Comparison of ENCODE assay signal across 8 cellular contexts in genomic region chr11:2400761-2401435, GRCh38. TPM values are rescaled to one million over a fixed set of nuclear protein-coding genes. Genes with fewer than 3 reads are reported as not detected.
DNase-seq lines count a peak whose midpoint lies in the region; ATAC-seq and TF ChIP-seq lines count a peak whose summit lies in the region.

No MANE protein-coding gene starts in this region.

- H3K9me3 ChIP-seq in IMR-90 (ENCODE audit: control insufficient read depth, insufficient read depth, low read length) (no peaks in the 10 kb centered on the region), mucosa of descending colon (no peaks in the 10 kb centered on the region)

- H4K91ac ChIP-seq in IMR-90 (ENCODE audit: insufficient read depth, low read depth, low read length) = peak overlapping the region; percentile 88

- H2AFZ ChIP-seq in IMR-90 (replicated peaks; ENCODE audit: low read length, poor library complexity) = peak overlapping the region; percentile 94

- no peak overlapping the region for H2BK20ac ChIP-seq in IMR-90 (ENCODE audit: low read depth, low read length)

- peak overlapping the region; percentile 81 for H3K14ac ChIP-seq in IMR-90 (replicated peaks; ENCODE audit: low read depth, low read length)

- BruUV-seq in IMR-90 (replicated peaks; lab: Mats Ljungman, UMichigan) = no TSS peak

- H2AK5ac ChIP-seq in IMR-90 (ENCODE audit: low read depth, low read length) = peak overlapping the region; percentile 91

- dilution Hi-C loops in IMR-90 (cut with HindIII; ENCODE audit: low sequenced_read_pairs, unreplicated experiment) = no loop called here

- TF ChIP-seq CTCF in GM12875 (IDR thresholded peaks at IDR 0.05; ENCODE audit: borderline replicate concordance, insufficient read depth, low read depth, low read length) (no peak), IMR-90 (conservative IDR thresholded peaks at IDR 0.05; ENCODE audit: low read depth, low read length) (no peak), choroid plexus epithelial cell (conservative IDR thresholded peaks at IDR 0.05; ENCODE audit: low read depth, low read length) (no peak), mucosa of descending colon (IDR thresholded peaks at IDR 0.05) (no peak)

- H3K4me1 ChIP-seq in IMR-90 (ENCODE audit: control insufficient read depth, insufficient read depth, low read length) (peaks cover 9% of the 10 kb centered on the region), mucosa of descending colon (ENCODE audit: low read depth) (peaks cover 23% of the 10 kb centered on the region)

- H2BK5ac ChIP-seq in IMR-90 (ENCODE audit: low read depth, low read length, poor library complexity, severe bottlenecking) = peak overlapping the region; percentile 54

- CTCF ChIA-PET in IMR-90 (lab: Yijun Ruan, JAX) = interaction anchor here (0.8 to 1.0 kb wide), 2 partner anchors 17 to 18 kb away, joined by 3 to 5 read pairs; no protein-coding TSS in a partner anchor

- TF ChIP-seq RAD21 in IMR-90 (IDR thresholded peaks at IDR 0.05; ENCODE audit: low read length) = no peak

- H3K4me2 ChIP-seq in IMR-90 (ENCODE audit: low read depth, low read length) = peak overlapping the region; percentile 85

- H3K56ac ChIP-seq in IMR-90 (ENCODE audit: extremely low read depth, insufficient read depth, low read length) = peak overlapping the region; percentile 92

- H3K36me3 ChIP-seq in IMR-90 (ENCODE audit: control insufficient read depth, insufficient read depth, low read length) (peaks cover 32% of the 10 kb centered on the region), mucosa of descending colon (ENCODE audit: low read depth) (peaks cover 6% of the 10 kb centered on the region)

- peaks cover 3 to 36% of the 10 kb centered on the region in 2 experiments; a peak in 3 of 4 replicates for H3K79me1 ChIP-seq in IMR-90 (ENCODE audit: low read depth in 1 of 2, low read length in 2 of 2)

- peak; percentile 16 for ATAC-seq in IMR-90 (ENCODE audit: low read depth)
- peak; percentile 0 for ATAC-seq in mucosa of descending colon
- ATAC-seq in GM19397 (IDR thresholded peaks at IDR 0.05; ENCODE audit: unreplicated experiment) = no peak
- no peak for ATAC-seq in GM21367 (IDR thresholded peaks at IDR 0.05; ENCODE audit: unreplicated experiment)

- H3K9me1 ChIP-seq in IMR-90 (ENCODE audit: insufficient read depth, low read length) = no peaks in the 10 kb centered on the region

- peak overlapping the region; percentile 92 for H4K5ac ChIP-seq in IMR-90 (ENCODE audit: low read depth, low read length)

- H2BK15ac ChIP-seq in IMR-90 (ENCODE audit: low read depth, low read length) = no peak overlapping the region

- POLR2A ChIA-PET in IMR-90 (lab: Charles Lee; ENCODE audit: unreplicated experiment) = interaction anchor here (0.5 to 1.2 kb wide), 5 partner anchors 23 to 808 kb away, joined by 3 to 17 read pairs (median 5); no protein-coding TSS in a partner anchor

- WGBS in IMR-90 (ENCODE audit: extremely low coverage in 2 of 2, insufficient read length in 1 of 2), 2 experiments = 0% methylated on average over 16 of the region's 55 CpGs; no CpG with 5 or more reads in 1 of the 2 experiments

- peak overlapping the region; percentile 70 for H3K23ac ChIP-seq in IMR-90 (ENCODE audit: low read depth, low read length)

- H4K8ac ChIP-seq in IMR-90 (ENCODE audit: low read depth in 2 of 2, low read length in 2 of 2) = peak overlapping the region; percentile 91 to 99

- H2BK120ac ChIP-seq in IMR-90 (ENCODE audit: low read depth, low read length) = peak overlapping the region; percentile 52; the same call in 1 of the 2 replicates

- in situ Hi-C loops in IMR-90 (cut with MboI; ENCODE audit: low sequenced_read_pairs) = no loop called here

- H3K27me3 ChIP-seq in IMR-90 (ENCODE audit: control insufficient read depth, insufficient read depth, low read length) = no peaks in the 10 kb centered on the region

- peak overlapping the region; percentile 99 for H2AK9ac ChIP-seq in IMR-90 (replicated peaks; ENCODE audit: low read depth, low read length, poor library complexity)

- no peak overlapping the region for H3K18ac ChIP-seq in IMR-90 (ENCODE audit: low read depth, low read length)

- peak overlapping the region; percentile 67 for H3K27ac ChIP-seq in IMR-90 (ENCODE audit: insufficient read depth, low read length)

- DNase-seq in IMR-90 (no peak), choroid plexus epithelial cell (ENCODE audit: low read depth) (no peak), mucosa of descending colon (peak in 1 of 3 donors; percentile 55), mucosa of gallbladder (ENCODE audit: low spot score) (no peak)
- no peak for DNase-seq in stimulated activated CD4-positive, alpha-beta T cell treated with anti-CD3 and anti-CD28 coated beads, Interleukin-4, amount 100 ng/mL, for 4 hours

- peak overlapping the region; percentile 96 for H3K9ac ChIP-seq in IMR-90 (ENCODE audit: low read depth, low read length)

- peak; percentile 49; the same call in 1 of the 2 replicates for TF ChIP-seq POLR2A in IMR-90 (IDR thresholded peaks at IDR 0.05; ENCODE audit: low read depth, low read length)

- peak overlapping the region; percentile 91 for H3K4ac ChIP-seq in IMR-90 (ENCODE audit: low read depth, low read length)

- H3K4me3 ChIP-seq in GM12875 (ENCODE audit: low read depth, low read length) = peak overlapping the region; percentile 100
- H3K4me3 ChIP-seq in IMR-90 (ENCODE audit: insufficient read depth, low read depth, low read length) = peak overlapping the region; percentile 90
- peak overlapping the region; percentile 70 for H3K4me3 ChIP-seq in choroid plexus epithelial cell (ENCODE audit: low read depth, low read length)
- peak overlapping the region; percentile 90 for H3K4me3 ChIP-seq in mucosa of descending colon

- no peaks in the 10 kb centered on the region for H4K20me1 ChIP-seq in IMR-90 (ENCODE audit: insufficient read depth, low read length)

- intact Hi-C loops in IMR-90 (cut with micrococcal nuclease) (loop anchor here (1.0 kb wide), 3 partner anchors 18 to 95 kb away; no protein-coding TSS in a partner anchor), mucosa of descending colon (cut with DNase I, micrococcal nuclease) (no loop called here)

TF ChIP-seq in IMR-90, 13 proteins besides CTCF, POLR2A, EP300 and RAD21:
- no peak for TF ChIP-seq BHLHE40 (IDR thresholded peaks at IDR 0.05; ENCODE audit: low read depth, low read length)
- TF ChIP-seq MXI1 (IDR thresholded peaks at IDR 0.05; ENCODE audit: borderline replicate concordance, low read depth, low read length) = 0 out of 2 replicates have a peak, but pooled peaks have one; percentile 1

RNA-seq across cellular contexts. Expression of gene TSSC4, which starts 0.3 kb away (rescaled TPM):
- 40.0 and 45.3 TPM in 2 replicates for total RNA-seq in IMR-90 (2012; rRNA removed)
- 34.9 and 43.2 TPM in 2 replicates for polyA plus RNA-seq in IMR-90 (2012; rRNA removed)
- 31.3 and 46.1 TPM in 2 replicates for polyA plus RNA-seq in IMR-90 (2012; cell fraction: cytosol; rRNA removed)
- polyA plus RNA-seq in IMR-90 (2012; cell fraction: nucleus; rRNA removed; ENCODE audit: low replicate concordance) = 40.8 and 137 TPM in 2 replicates
- 10 to 100 TPM; 33.9 to 58.8 (median 39.2) TPM for total RNA-seq in mucosa of descending colon
- 50.5 TPM for total RNA-seq in mucosa of gallbladder

RNA-seq across cellular contexts. Expression of gene CD81, which starts 23.8 kb away (rescaled TPM):
- total RNA-seq in IMR-90 (2012; rRNA removed) (119 and 159 TPM in 2 replicates), mucosa of descending colon (100 to 1,000 TPM in 2 of 3 donors, 10 to 100 TPM in 1; 98.7 to 551 (median 186) TPM), mucosa of gallbladder (746 TPM)
- polyA plus RNA-seq in IMR-90 (2012; rRNA removed) = 566 and 689 TPM in 2 replicates
- polyA plus RNA-seq in IMR-90 (2012; cell fraction: cytosol; rRNA removed) = 940 and 1,395 TPM in 2 replicates
- polyA plus RNA-seq in IMR-90 (2012; cell fraction: nucleus; rRNA removed; ENCODE audit: low replicate concordance) = 328 and 597 TPM in 2 replicates

RNA-seq across cellular contexts. Expression of gene TRPM5, which starts 43.4 kb away (rescaled TPM):
- total RNA-seq in IMR-90 (2012; rRNA removed) (not detected in 2 replicates), mucosa of descending colon (1 to 10 TPM; 2.2 to 3.7 (median 2.5) TPM), mucosa of gallbladder (4.4 TPM)
- polyA plus RNA-seq in IMR-90 (2012; rRNA removed) = not detected in 2 replicates
- not detected in 2 replicates for polyA plus RNA-seq in IMR-90 (2012; cell fraction: cytosol; rRNA removed)
- polyA plus RNA-seq in IMR-90 (2012; cell fraction: nucleus; rRNA removed; ENCODE audit: low replicate concordance) = 0.02 TPM in 1 of 2 replicates, not detected in the other

RNA-seq across cellular contexts. Expression of gene KCNQ1, which starts 43.9 kb away (rescaled TPM):
- total RNA-seq in IMR-90 (2012; rRNA removed) (not detected in 2 replicates), mucosa of descending colon (10 to 100 TPM; 15.5 to 44.7 (median 37.4) TPM), mucosa of gallbladder (96.4 TPM)
- polyA plus RNA-seq in IMR-90 (2012; rRNA removed) = 0.07 TPM in 1 of 2 replicates, not detected in the other
- 0.02 TPM in 1 of 2 replicates, not detected in the other for polyA plus RNA-seq in IMR-90 (2012; cell fraction: cytosol; rRNA removed)
- polyA plus RNA-seq in IMR-90 (2012; cell fraction: nucleus; rRNA removed; ENCODE audit: low replicate concordance) = 0.14 and 0.17 TPM in 2 replicates

Comparison
In these comparisons a context has a peak if more than half of its experiments do, and no peak if none do; other contexts are left out.
1. ATAC-seq: peak in IMR-90 (single experiment) and mucosa of descending colon (single experiment); none in GM19397 (single experiment) and GM21367 (single experiment).
2. Peak in every context shown above with its lines, with median percentiles within 50 percentile points of each other: H3K4me3 ChIP-seq.